In the genomic region with DNA sequence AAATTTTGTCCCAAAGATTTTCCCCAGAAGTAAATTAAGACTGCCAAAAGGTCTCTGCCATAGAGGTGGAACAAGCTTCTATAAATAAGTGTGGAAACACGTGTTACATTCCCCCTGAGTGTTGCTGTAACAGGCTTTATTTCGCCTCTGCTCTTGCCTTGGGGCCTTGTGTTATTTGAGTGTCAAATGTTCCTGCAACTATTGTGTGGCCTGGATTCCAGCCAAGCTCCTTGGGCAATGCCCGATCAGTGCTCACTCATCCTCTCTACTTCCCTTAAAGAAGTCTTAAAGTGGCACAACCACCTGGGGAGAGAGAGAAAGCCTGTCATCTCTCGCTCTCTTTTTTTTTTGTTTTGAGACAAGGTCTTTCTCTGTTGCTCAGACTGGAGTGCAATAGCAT, we compare ENCODE assay signal across 8 cellular contexts.
A peak's percentile ranks its signal among the peaks of the same experiment; 100 is the strongest.
DNase-seq lines count a peak whose midpoint lies in the region; ATAC-seq lines count a peak whose summit lies in the region.

No MANE protein-coding gene starts in this region.

- ATAC-seq in naive thymus-derived CD4-positive, alpha-beta T cell = peak; percentile 64
- no peak for ATAC-seq in GM18861 (IDR thresholded peaks at IDR 0.05; ENCODE audit: unreplicated experiment)

- no peak overlapping the region for H3K4me3 Mint-ChIP-seq in naive thymus-derived CD4-positive, alpha-beta T cell

- peak overlapping the region in 1 of 9 donors; percentile 4 for H3K27ac Mint-ChIP-seq in naive thymus-derived CD4-positive, alpha-beta T cell

- H3K27me3 ChIP-seq in naive thymus-derived CD4-positive, alpha-beta T cell (ENCODE audit: control insufficient read depth in 2 of 2, insufficient read depth in 2 of 2, low read length in 2 of 2) = no peaks in the 10 kb centered on the region

- H3K9me3 Mint-ChIP-seq in naive thymus-derived CD4-positive, alpha-beta T cell = peaks cover 0 to 9% (median 4%) of the 10 kb centered on the region in 11 donors

- H3K27me3 Mint-ChIP-seq in naive thymus-derived CD4-positive, alpha-beta T cell = peaks cover 0 to 28% (median 15%) of the 10 kb centered on the region in 5 donors

- CTCF ChIA-PET in naive thymus-derived CD4-positive, alpha-beta T cell (lab: Charles Lee) = interaction anchor here (0.6 kb wide), 1 partner anchor 54 kb away, joined by 3 read pairs; no protein-coding TSS in a partner anchor

- peaks cover 0 to 8% (median 4%) of the 10 kb centered on the region in 5 donors for H3K36me3 Mint-ChIP-seq in naive thymus-derived CD4-positive, alpha-beta T cell

- DNase-seq in HCEC 1CT = peak; percentile 65
- peak; percentile 3 for DNase-seq in NCI-H524 treated with DMSO at 0.1 percent for 48 hours (lab: John Stamatoyannopoulos, UW)
- peak; percentile 79 for DNase-seq in dermis blood vessel endothelial cell
- no peak for DNase-seq in naive thymus-derived CD4-positive, alpha-beta T cell
- no peak for DNase-seq in activated gamma-delta T cell treated with Interleukin-2 at 50 U/mL for 16 hours
- no peak for DNase-seq in activated CD8-positive, alpha-beta memory T cell treated with anti-CD3 and anti-CD28 coated beads, Interleukin-2, amount 50 U/mL, for 48 hours
- DNase-seq in SW480 (ENCODE audit: low spot score) = no peak

- H3K4me3 ChIP-seq in naive thymus-derived CD4-positive, alpha-beta T cell (ENCODE audit: low read length) = no peak overlapping the region

- H3K4me1 Mint-ChIP-seq in naive thymus-derived CD4-positive, alpha-beta T cell = peaks cover 0 to 21% (median 10%) of the 10 kb centered on the region in 7 donors

- POLR2A ChIA-PET in naive thymus-derived CD4-positive, alpha-beta T cell (lab: Charles Lee) = no interaction called here

- no peak overlapping the region for H3K27ac ChIP-seq in naive thymus-derived CD4-positive, alpha-beta T cell (ENCODE audit: low read depth, low read length)

- intact Hi-C loops in naive thymus-derived CD4-positive, alpha-beta T cell (cut with micrococcal nuclease) = no loop called here

- no peaks in the 10 kb centered on the region for H3K4me1 ChIP-seq in naive thymus-derived CD4-positive, alpha-beta T cell (ENCODE audit: control insufficient read depth in 2 of 2, insufficient read depth in 2 of 2, low read length in 2 of 2)

- no peaks in the 10 kb centered on the region for H3K9me3 ChIP-seq in naive thymus-derived CD4-positive, alpha-beta T cell (ENCODE audit: control insufficient read depth in 2 of 3, low read length in 3 of 3)

- H3K36me3 ChIP-seq in naive thymus-derived CD4-positive, alpha-beta T cell (ENCODE audit: control insufficient read depth in 2 of 3, insufficient read depth in 3 of 3, low read length in 3 of 3) = no peaks in the 10 kb centered on the region

Comparison
In these comparisons a context has a peak if more than half of its experiments do, and no peak if none do; other contexts are left out.
1. DNase-seq: peak in HCEC 1CT (single experiment), NCI-H524 treated with DMSO at 0.1 percent for 48 hours (single experiment) and dermis blood vessel endothelial cell (single experiment); none in naive thymus-derived CD4-positive, alpha-beta T cell (0 of 9), activated gamma-delta T cell treated with Interleukin-2 at 50 U/mL for 16 hours (single experiment), activated CD8-positive, alpha-beta memory T cell treated with anti-CD3 and anti-CD28 coated beads, Interleukin-2, amount 50 U/mL, for 48 hours (single experiment) and SW480 (single experiment).